Comparison of ENCODE assay signal across 15 cellular contexts in the genomic region with DNA sequence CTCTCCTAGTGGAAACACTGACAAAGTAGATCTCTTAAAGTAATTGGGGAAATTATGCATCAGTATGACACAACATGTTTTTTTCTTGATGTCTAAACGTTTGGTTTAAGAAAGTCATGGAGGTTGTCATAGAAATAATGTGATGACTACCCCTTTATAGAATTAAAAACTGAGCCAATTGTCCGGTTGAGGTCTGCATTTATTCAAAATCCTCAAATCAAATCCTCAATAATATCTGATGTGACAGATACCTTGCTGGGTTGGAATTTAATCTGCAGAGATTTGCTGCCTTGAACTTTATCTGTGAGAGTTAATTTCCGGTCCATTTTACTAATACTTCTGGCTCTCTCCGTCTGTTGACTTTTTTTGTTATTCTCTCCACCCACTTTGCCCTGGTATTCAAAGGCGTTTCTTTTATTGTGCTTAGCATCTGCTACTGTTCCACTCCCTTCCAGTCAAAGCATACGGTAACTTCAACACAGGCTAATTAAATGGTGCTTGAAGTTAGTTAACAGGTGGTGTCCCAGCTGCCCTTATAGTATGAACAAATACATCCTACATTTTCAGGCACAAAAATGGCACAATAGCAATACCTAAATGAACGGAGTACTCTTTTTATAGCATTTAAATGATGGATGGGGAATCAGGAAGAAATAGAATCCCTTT.
DNase-seq lines count a peak whose midpoint lies in the region; ATAC-seq, FAIRE-seq and TF ChIP-seq lines count a peak whose summit lies in the region.
"Had no signal": no experiment of that assay in that cellular context is flagged by ENCODE, and none has a peak within 500 bp of the region (broad histone marks: within the 10 kb centered on the region; RNA-seq: fewer than 3 reads in every experiment).

No MANE protein-coding gene starts in this region.

- H3K4me3 Mint-ChIP-seq in GM23338 = no peak overlapping the region
- no peak overlapping the region for H3K4me3 Mint-ChIP-seq in natural killer cell
- H3K4me3 Mint-ChIP-seq: activated CD8-positive, alpha-beta memory T cell treated with anti-CD3 and anti-CD28 coated beads, Interleukin-2, amount 10 ng/mL, durations not matched to agents 7 days and 5 days; CD4-positive, alpha-beta T cell had no signal

- H3K9me3 Mint-ChIP-seq in GM23338 = no peaks in the 10 kb centered on the region
- peaks cover 5 to 17% of the 10 kb centered on the region in 2 donors for H3K9me3 Mint-ChIP-seq in natural killer cell

- intact Hi-C loops in natural killer cell (cut with micrococcal nuclease) = no loop called here

- H3K27me3 ChIP-seq in GM23338 (ENCODE audit: insufficient read depth) (no peaks in the 10 kb centered on the region), skeletal muscle satellite cell (ENCODE audit: control insufficient read depth, insufficient read depth, low read length) (no peaks in the 10 kb centered on the region)
- H3K27me3 ChIP-seq: tibial artery had no signal

- no peaks in the 10 kb centered on the region for H4K20me1 ChIP-seq in GM23338 (replicated peaks; ENCODE audit: insufficient read depth)

- ATAC-seq in GM23338 (no peak; the same call in 2 of the 3 replicates), natural killer cell (no peak)
- ATAC-seq: activated CD8-positive, alpha-beta memory T cell treated with anti-CD3 and anti-CD28 coated beads, Interleukin-2, amount 10 ng/mL, durations not matched to agents 7 days and 5 days had no signal

- H3K36me3 ChIP-seq in GM23338 (ENCODE audit: insufficient read depth) (no peaks in the 10 kb centered on the region), skeletal muscle satellite cell (ENCODE audit: insufficient read depth, low read length) (no peaks in the 10 kb centered on the region)
- H3K36me3 ChIP-seq: prostate gland, tibial artery had no signal

- H2AFZ ChIP-seq in GM23338 = no peak overlapping the region

- no peaks in the 10 kb centered on the region for H3K9me3 ChIP-seq in skeletal muscle satellite cell (replicated peaks; ENCODE audit: low read length)
- H3K9me3 ChIP-seq: prostate gland, tibial artery had no signal

- DNase-seq in GM23338 (ENCODE audit: low spot score) = peak; percentile 10
- peak; percentile 74 to 89 for DNase-seq in NCI-H446 (lab: John Stamatoyannopoulos, UW)
- peak; percentile 26 for DNase-seq in choroid plexus epithelial cell (ENCODE audit: low read depth)
- DNase-seq in frontal cortex (ENCODE audit: low spot score in 2 of 2) = no peak
- DNase-seq in cortex of kidney (lab: John Stamatoyannopoulos, UW) = no peak
- no peak for DNase-seq in effector CD4-positive, alpha-beta T cell
- no peak for DNase-seq in natural killer cell
- DNase-seq: activated CD8-positive, alpha-beta memory T cell treated with anti-CD3 and anti-CD28 coated beads, Interleukin-2, amount 10 ng/mL, durations not matched to agents 7 days and 5 days; activated naive CD4-positive, alpha-beta T cell treated with Interleukin-2 at 50 U/mL for 16 hours; caudate nucleus; CD4-positive, alpha-beta T cell; T-helper 1 cell; tibial artery had no signal

- H3K27ac ChIP-seq in GM23338 (ENCODE audit: low read depth) = no peak overlapping the region
- H3K27ac ChIP-seq: prostate gland, tibial artery had no signal

- H3F3A ChIP-seq in GM23338 (replicated peaks; ENCODE audit: low read depth) = no peaks in the 10 kb centered on the region

- H3K27ac Mint-ChIP-seq in GM23338 (peak overlapping the region; percentile 23; the same call in 1 of the 2 replicates), natural killer cell (no peak overlapping the region)
- H3K27ac Mint-ChIP-seq: activated CD8-positive, alpha-beta memory T cell treated with anti-CD3 and anti-CD28 coated beads, Interleukin-2, amount 10 ng/mL, durations not matched to agents 7 days and 5 days; CD4-positive, alpha-beta T cell had no signal

- no peaks in the 10 kb centered on the region for H3K9me2 ChIP-seq in GM23338 (ENCODE audit: insufficient read depth)

- no peak for FAIRE-seq in frontal cortex (lab: Jason Lieb, UNC)

- H3K4me3 ChIP-seq in GM23338 = no peak overlapping the region
- no peak overlapping the region for H3K4me3 ChIP-seq in choroid plexus epithelial cell (ENCODE audit: low read depth, low read length)
- peak overlapping the region; percentile 43 for H3K4me3 ChIP-seq in skeletal muscle satellite cell (ENCODE audit: low read length)
- H3K4me3 ChIP-seq: prostate gland, tibial artery had no signal

- H3K79me2 ChIP-seq in GM23338 (replicated peaks; ENCODE audit: insufficient read depth) = no peaks in the 10 kb centered on the region

- peak overlapping the region; percentile 10 for H3K9ac ChIP-seq in skeletal muscle satellite cell (ENCODE audit: low read depth, low read length)

- TF ChIP-seq CTCF in GM23338 (conservative IDR thresholded peaks at IDR 0.05; ENCODE audit: low read depth in 2 of 2) = no peak
- no peak for TF ChIP-seq CTCF in choroid plexus epithelial cell (conservative IDR thresholded peaks at IDR 0.05; ENCODE audit: low read depth, low read length)
- TF ChIP-seq CTCF in natural killer cell (IDR thresholded peaks at IDR 0.05) = no peak

- H3K4me1 ChIP-seq in GM23338 (ENCODE audit: insufficient read depth) (peaks cover 6% of the 10 kb centered on the region; the same call in 1 of the 2 replicates), skeletal muscle satellite cell (ENCODE audit: control insufficient read depth, insufficient read depth, low read length) (peaks cover 24% of the 10 kb centered on the region)
- H3K4me1 ChIP-seq: prostate gland, tibial artery had no signal

- no peaks in the 10 kb centered on the region for H3K36me3 Mint-ChIP-seq in GM23338 (ENCODE audit: low read depth)
- H3K36me3 Mint-ChIP-seq in natural killer cell = no peaks in the 10 kb centered on the region
- H3K36me3 Mint-ChIP-seq: activated CD8-positive, alpha-beta memory T cell treated with anti-CD3 and anti-CD28 coated beads, Interleukin-2, amount 10 ng/mL, durations not matched to agents 7 days and 5 days had no signal

- peaks cover 2% of the 10 kb centered on the region for H3K27me3 Mint-ChIP-seq in GM23338 (ENCODE audit: insufficient read depth, low read depth, poor library complexity)
- H3K27me3 Mint-ChIP-seq in natural killer cell (ENCODE audit: low read depth in 2 of 2) = no peaks in the 10 kb centered on the region
- H3K27me3 Mint-ChIP-seq: activated CD8-positive, alpha-beta memory T cell treated with anti-CD3 and anti-CD28 coated beads, Interleukin-2, amount 10 ng/mL, durations not matched to agents 7 days and 5 days; CD4-positive, alpha-beta T cell had no signal

- H3K4me2 ChIP-seq in GM23338 (no peak overlapping the region), skeletal muscle satellite cell (ENCODE audit: low read length) (peak overlapping the region; percentile 67)

- peaks cover 19% of the 10 kb centered on the region for H3K4me1 Mint-ChIP-seq in GM23338
- no peaks in the 10 kb centered on the region for H3K4me1 Mint-ChIP-seq in natural killer cell
- H3K4me1 Mint-ChIP-seq: activated CD8-positive, alpha-beta memory T cell treated with anti-CD3 and anti-CD28 coated beads, Interleukin-2, amount 10 ng/mL, durations not matched to agents 7 days and 5 days had no signal

TF ChIP-seq in GM23338, 12 proteins besides CTCF, POLR2A, EP300 and RAD21 (continues in another document):
- TF ChIP-seq ETS1 (IDR thresholded peaks at IDR 0.05) = no peak
- TF ChIP-seq NANOG (IDR thresholded peaks at IDR 0.05; ENCODE audit: borderline replicate concordance) = no peak
- TF ChIP-seq, protein P1, sequence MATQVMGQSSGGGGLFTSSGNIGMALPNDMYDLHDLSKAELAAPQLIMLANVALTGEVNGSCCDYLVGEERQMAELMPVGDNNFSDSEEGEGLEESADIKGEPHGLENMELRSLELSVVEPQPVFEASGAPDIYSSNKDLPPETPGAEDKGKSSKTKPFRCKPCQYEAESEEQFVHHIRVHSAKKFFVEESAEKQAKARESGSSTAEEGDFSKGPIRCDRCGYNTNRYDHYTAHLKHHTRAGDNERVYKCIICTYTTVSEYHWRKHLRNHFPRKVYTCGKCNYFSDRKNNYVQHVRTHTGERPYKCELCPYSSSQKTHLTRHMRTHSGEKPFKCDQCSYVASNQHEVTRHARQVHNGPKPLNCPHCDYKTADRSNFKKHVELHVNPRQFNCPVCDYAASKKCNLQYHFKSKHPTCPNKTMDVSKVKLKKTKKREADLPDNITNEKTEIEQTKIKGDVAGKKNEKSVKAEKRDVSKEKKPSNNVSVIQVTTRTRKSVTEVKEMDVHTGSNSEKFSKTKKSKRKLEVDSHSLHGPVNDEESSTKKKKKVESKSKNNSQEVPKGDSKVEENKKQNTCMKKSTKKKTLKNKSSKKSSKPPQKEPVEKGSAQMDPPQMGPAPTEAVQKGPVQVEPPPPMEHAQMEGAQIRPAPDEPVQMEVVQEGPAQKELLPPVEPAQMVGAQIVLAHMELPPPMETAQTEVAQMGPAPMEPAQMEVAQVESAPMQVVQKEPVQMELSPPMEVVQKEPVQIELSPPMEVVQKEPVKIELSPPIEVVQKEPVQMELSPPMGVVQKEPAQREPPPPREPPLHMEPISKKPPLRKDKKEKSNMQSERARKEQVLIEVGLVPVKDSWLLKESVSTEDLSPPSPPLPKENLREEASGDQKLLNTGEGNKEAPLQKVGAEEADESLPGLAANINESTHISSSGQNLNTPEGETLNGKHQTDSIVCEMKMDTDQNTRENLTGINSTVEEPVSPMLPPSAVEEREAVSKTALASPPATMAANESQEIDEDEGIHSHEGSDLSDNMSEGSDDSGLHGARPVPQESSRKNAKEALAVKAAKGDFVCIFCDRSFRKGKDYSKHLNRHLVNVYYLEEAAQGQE (IDR thresholded peaks at IDR 0.05; ENCODE audit: unreplicated experiment) = no peak
- no peak for TF ChIP-seq POLR2AphosphoS5 (IDR thresholded peaks at IDR 0.05; ENCODE audit: low read depth)
- TF ChIP-seq CREB1 (CRISPR knock-in tag; IDR thresholded peaks at IDR 0.05; ENCODE audit: low read depth) = no peak

Comparison
In these comparisons a context has a peak if more than half of its experiments do, and no peak if none do; other contexts are left out.
1. DNase-seq: peak in GM23338 (single experiment), NCI-H446 (2 of 2) and choroid plexus epithelial cell (single experiment); none in frontal cortex (0 of 2), cortex of kidney (single experiment), effector CD4-positive, alpha-beta T cell (single experiment) and natural killer cell (single experiment).